In the genomic region with DNA sequence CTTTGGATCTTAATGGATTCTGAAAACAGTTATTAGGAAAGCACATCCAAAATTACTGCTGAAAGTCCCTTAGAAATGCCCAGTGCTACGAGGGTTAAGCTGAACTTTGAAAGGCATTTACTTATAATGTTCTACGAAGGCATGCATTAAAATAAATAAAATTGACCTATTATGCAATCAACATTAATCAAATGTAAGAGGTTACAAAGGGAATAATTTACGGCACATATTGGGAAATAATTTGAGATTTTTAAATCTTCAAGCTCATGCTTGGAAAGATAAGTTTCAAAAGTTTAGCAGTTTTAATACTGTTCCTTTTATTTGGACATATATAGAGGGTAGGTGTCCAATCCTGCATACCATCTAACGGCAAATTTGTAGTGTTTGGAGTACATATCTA, we compare ENCODE assay signal across 2 cellular contexts.
TF ChIP-seq lines count a peak whose summit lies in the region.

No MANE protein-coding gene starts in this region.

TF ChIP-seq in HepG2, 621 proteins besides CTCF, POLR2A, EP300 and RAD21:
- TF ChIP-seq MYNN (CRISPR knock-in tag; IDR thresholded peaks at IDR 0.05; ENCODE audit: low read depth): no peak
- TF ChIP-seq CEBPB (IDR thresholded peaks at IDR 0.05; ENCODE audit: borderline replicate concordance, low read depth, low read length): peak; percentile 64; the same call in 1 of the 2 replicates

TF ChIP-seq in K562, 482 proteins besides CTCF, POLR2A, EP300 and RAD21:
- no peak for TF ChIP-seq CEBPG (CRISPR knock-in tag; IDR thresholded peaks at IDR 0.05)
- peak in 1 of 2 experiments; percentile 50; a peak in 1 of 4 replicates for TF ChIP-seq CEBPG (tag; conservative IDR thresholded peaks at IDR 0.05 in 1 of 2, IDR thresholded peaks at IDR 0.05 in 1 of 2)
- no peak for TF ChIP-seq KAT2B (IDR thresholded peaks at IDR 0.05; ENCODE audit: low read depth, low read length)
- TF ChIP-seq DDX20 (tag; IDR thresholded peaks at IDR 0.05; ENCODE audit: low read depth): no peak
- 0 out of 2 replicates have a peak, but pooled peaks have one; percentile 10 for TF ChIP-seq CEBPB (tag; IDR thresholded peaks at IDR 0.05)
- no peak for TF ChIP-seq HDAC1 (IDR thresholded peaks at IDR 0.05)
- TF ChIP-seq STAT5B (CRISPR knock-in tag; IDR thresholded peaks at IDR 0.05): no peak
